In the genomic region with DNA sequence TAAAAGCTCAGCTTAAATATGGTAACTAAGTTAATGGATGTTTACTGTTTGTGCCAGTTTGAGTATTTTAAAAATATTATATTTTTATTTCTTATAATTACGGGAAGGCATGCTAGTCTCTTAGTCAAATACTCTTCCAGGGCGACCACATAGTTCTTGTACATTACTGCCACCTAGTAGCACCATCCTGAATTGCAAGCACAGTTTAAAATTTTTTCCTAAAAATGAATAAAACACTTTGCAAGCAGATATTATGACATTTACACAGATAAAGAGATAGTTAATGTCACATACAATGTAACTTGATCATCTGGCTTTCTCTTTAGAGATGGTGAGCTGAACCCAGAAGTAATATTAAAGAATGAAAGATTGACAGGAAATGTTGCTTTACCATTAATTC, we compare ENCODE assay signal across 1 cellular context.
TF ChIP-seq lines count a peak whose summit lies in the region.

No MANE protein-coding gene starts in this region.

TF ChIP-seq in IMR-90, 13 proteins besides CTCF, POLR2A, EP300 and RAD21:
- TF ChIP-seq SMC3 (IDR thresholded peaks at IDR 0.05; ENCODE audit: low read depth, low read length), result no peak
- TF ChIP-seq FOS (IDR thresholded peaks at IDR 0.05; ENCODE audit: low read depth, low read length), result no peak
- TF ChIP-seq MAZ (IDR thresholded peaks at IDR 0.05; ENCODE audit: borderline replicate concordance, low read depth, low read length), result no peak
- TF ChIP-seq MXI1 (IDR thresholded peaks at IDR 0.05; ENCODE audit: borderline replicate concordance, low read depth, low read length), result no peak
- TF ChIP-seq, protein P1, sequence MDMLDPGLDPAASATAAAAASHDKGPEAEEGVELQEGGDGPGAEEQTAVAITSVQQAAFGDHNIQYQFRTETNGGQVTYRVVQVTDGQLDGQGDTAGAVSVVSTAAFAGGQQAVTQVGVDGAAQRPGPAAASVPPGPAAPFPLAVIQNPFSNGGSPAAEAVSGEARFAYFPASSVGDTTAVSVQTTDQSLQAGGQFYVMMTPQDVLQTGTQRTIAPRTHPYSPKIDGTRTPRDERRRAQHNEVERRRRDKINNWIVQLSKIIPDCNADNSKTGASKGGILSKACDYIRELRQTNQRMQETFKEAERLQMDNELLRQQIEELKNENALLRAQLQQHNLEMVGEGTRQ (IDR thresholded peaks at IDR 0.05; ENCODE audit: low read depth, low read length), result no peak
- TF ChIP-seq RCOR1 (IDR thresholded peaks at IDR 0.05; ENCODE audit: insufficient replicate concordance, low read length), result no peak
- TF ChIP-seq, protein P2, sequence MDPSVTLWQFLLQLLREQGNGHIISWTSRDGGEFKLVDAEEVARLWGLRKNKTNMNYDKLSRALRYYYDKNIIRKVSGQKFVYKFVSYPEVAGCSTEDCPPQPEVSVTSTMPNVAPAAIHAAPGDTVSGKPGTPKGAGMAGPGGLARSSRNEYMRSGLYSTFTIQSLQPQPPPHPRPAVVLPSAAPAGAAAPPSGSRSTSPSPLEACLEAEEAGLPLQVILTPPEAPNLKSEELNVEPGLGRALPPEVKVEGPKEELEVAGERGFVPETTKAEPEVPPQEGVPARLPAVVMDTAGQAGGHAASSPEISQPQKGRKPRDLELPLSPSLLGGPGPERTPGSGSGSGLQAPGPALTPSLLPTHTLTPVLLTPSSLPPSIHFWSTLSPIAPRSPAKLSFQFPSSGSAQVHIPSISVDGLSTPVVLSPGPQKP (IDR thresholded peaks at IDR 0.05; ENCODE audit: borderline replicate concordance, low read depth, low read length), result no peak
- no peak for TF ChIP-seq CEBPB (IDR thresholded peaks at IDR 0.05; ENCODE audit: low read depth, low read length)
- TF ChIP-seq MAFK (IDR thresholded peaks at IDR 0.05; ENCODE audit: low read depth, low read length), result no peak
- TF ChIP-seq CHD1 (IDR thresholded peaks at IDR 0.05; ENCODE audit: low read depth, low read length), result no peak
- no peak for TF ChIP-seq RFX5 (IDR thresholded peaks at IDR 0.05; ENCODE audit: low read depth, low read length)
- TF ChIP-seq NFE2L2 (IDR thresholded peaks at IDR 0.05; ENCODE audit: low read depth, low read length), result no peak
- no peak for TF ChIP-seq BHLHE40 (IDR thresholded peaks at IDR 0.05; ENCODE audit: low read depth, low read length)
